Comparison of ENCODE assay signal across 8 cellular contexts in the genomic region with DNA sequence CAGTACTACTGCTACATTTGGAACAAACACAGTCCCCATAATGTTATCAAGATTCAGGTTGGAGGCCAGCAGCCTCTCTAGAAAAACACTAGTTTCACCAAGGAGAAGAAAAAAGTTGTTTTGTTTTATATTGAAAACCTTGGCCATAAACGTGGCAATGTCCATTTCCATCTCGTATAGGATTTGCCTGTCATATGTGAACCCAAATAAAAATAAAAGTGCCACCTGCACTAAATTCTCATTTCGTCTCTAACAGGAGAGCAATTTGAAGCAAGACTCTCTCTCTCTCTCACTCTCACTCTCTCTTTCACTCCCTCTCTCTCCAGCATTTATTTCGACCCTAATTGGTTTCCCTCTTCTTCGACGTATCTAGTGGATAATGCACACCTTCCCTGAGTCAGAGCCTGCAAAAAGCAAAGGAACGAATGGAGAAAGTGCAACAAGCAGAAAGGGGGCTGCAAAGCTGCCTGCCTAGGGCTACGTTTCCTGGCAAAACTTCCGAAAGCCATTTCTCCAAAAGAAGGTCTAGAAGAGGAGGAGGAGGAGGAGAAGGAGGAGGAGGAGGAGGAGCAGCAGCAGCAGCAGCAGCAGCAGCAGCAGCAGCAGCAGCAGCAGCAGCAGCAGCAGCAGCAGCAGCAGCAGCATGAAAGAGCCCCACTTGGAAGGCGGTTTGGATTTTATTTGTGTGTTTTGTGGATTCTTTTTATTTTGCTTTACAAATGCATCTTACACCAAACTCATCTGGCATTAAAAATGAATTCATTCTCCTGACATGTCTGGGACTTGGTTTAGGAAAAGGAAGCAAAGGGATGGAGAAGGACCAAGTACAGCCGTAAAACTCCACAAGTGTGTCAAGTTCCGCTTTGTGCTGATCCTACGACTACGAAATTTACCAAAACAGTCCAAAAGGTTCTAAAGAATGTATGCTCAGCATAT. TPM values are rescaled to one million over a fixed set of nuclear protein-coding genes. Genes with fewer than 3 reads are reported as not detected.
DNase-seq lines count a peak whose midpoint lies in the region; ATAC-seq, FAIRE-seq and TF ChIP-seq lines count a peak whose summit lies in the region.

No MANE protein-coding gene starts in this region.

- peaks cover 77% of the 10 kb centered on the region for H3K79me2 ChIP-seq in astrocyte (ENCODE audit: insufficient read depth, low read length)

- H3K36me3 ChIP-seq in astrocyte (ENCODE audit: insufficient read depth, low read length) (peaks cover 4% of the 10 kb centered on the region), lower lobe of right lung (no peaks in the 10 kb centered on the region), transverse colon (no peaks in the 10 kb centered on the region)

- no peak for TF ChIP-seq POLR2A in transverse colon (IDR thresholded peaks at IDR 0.05)

- peak overlapping the region; percentile 22 for H3K27ac Mint-ChIP-seq in astrocyte (ENCODE audit: unreplicated experiment)

- TF ChIP-seq EP300 in transverse colon (IDR thresholded peaks at IDR 0.05; ENCODE audit: low read depth), result no peak

- no peaks in the 10 kb centered on the region for H3K27me3 Mint-ChIP-seq in astrocyte (ENCODE audit: low read depth, unreplicated experiment)

- peak overlapping the region; percentile 92 for H3K9ac ChIP-seq in astrocyte (ENCODE audit: low read length)

- peak overlapping the region; percentile 78 for H3K4me3 ChIP-seq in astrocyte (ENCODE audit: insufficient read depth, low read depth, low read length)
- peak overlapping the region; percentile 74 for H3K4me3 ChIP-seq in lower lobe of right lung
- peak overlapping the region in 3 of 4 donors; percentile 48 to 69 (median 68) for H3K4me3 ChIP-seq in transverse colon

- H3K36me3 Mint-ChIP-seq in astrocyte (ENCODE audit: low read depth, unreplicated experiment), result no peaks in the 10 kb centered on the region

- H3K9me3 ChIP-seq in astrocyte (ENCODE audit: insufficient read depth, low read depth, low read length), result no peaks in the 10 kb centered on the region
- no peaks in the 10 kb centered on the region for H3K9me3 ChIP-seq in lower lobe of right lung
- no peaks in the 10 kb centered on the region for H3K9me3 ChIP-seq in transverse colon

- WGBS in transverse colon (ENCODE audit: low coverage in 1 of 2), 2 donors, result 19 to 42% methylated on average over 12 to 14 of the region's 14 CpGs

- H3K9me3 Mint-ChIP-seq in astrocyte (ENCODE audit: unreplicated experiment), result no peaks in the 10 kb centered on the region

- peak overlapping the region; percentile 2 for H2AFZ ChIP-seq in astrocyte (ENCODE audit: low read depth, low read length)

- ATAC-seq in Right ventricle myocardium inferior, result no peak
- no peak for ATAC-seq in Right ventricle myocardium superior (ENCODE audit: poor library complexity)
- no peak for ATAC-seq in lower lobe of right lung
- no peak for ATAC-seq in HG03280 (IDR thresholded peaks at IDR 0.05; ENCODE audit: unreplicated experiment)

- peak overlapping the region; percentile 90 for H3K4me2 ChIP-seq in astrocyte (ENCODE audit: low read length)

- peaks cover 2% of the 10 kb centered on the region for H4K20me1 ChIP-seq in astrocyte (ENCODE audit: insufficient read depth, low read length)

- peak overlapping the region; percentile 93 for H3K4me3 Mint-ChIP-seq in astrocyte (ENCODE audit: unreplicated experiment)

- intact Hi-C loops in Right ventricle myocardium inferior (cut with DNase I) (loop anchor here (2.0 to 10.0 kb wide), 7 partner anchors 146 to 344 kb away; no protein-coding TSS in a partner anchor), Right ventricle myocardium superior (cut with DNase I) (loop anchor here (5.0 to 10.0 kb wide), 4 partner anchors 71 to 261 kb away; no protein-coding TSS in a partner anchor), lower lobe of right lung (cut with DNase I) (loop anchor here (10.0 kb wide), 1 partner anchor 189 kb away; no protein-coding TSS in a partner anchor), transverse colon (cut with DNase I; ENCODE audit: low total_unique reads) (loop anchor here (5.0 to 10.0 kb wide), 3 partner anchors 111 to 361 kb away; no protein-coding TSS in a partner anchor)

- DNase-seq in Right ventricle myocardium inferior (ENCODE audit: missing footprints) (peak; percentile 40), Right ventricle myocardium superior (no peak), astrocyte (ENCODE audit: low read depth) (peak; percentile 60), lower lobe of right lung (no peak), transverse colon (no peak), DMS114 treated with DMSO at 0.1 percent for 48 hours (lab: John Stamatoyannopoulos, UW; ENCODE audit: unreplicated experiment) (no peak)
- no peak for DNase-seq in stimulated activated CD4-positive, alpha-beta T cell treated with anti-CD3 and anti-CD28 coated beads, Interleukin-15, amount 100 ng/mL, for 24 hours

- peaks cover 32% of the 10 kb centered on the region for H3K4me1 Mint-ChIP-seq in astrocyte (ENCODE audit: low read depth, unreplicated experiment)

- H3K27ac ChIP-seq in astrocyte (ENCODE audit: low read depth, low read length), result peak overlapping the region; percentile 79
- peak overlapping the region; percentile 59 for H3K27ac ChIP-seq in lower lobe of right lung
- H3K27ac ChIP-seq in transverse colon, result peak overlapping the region; percentile 83 to 92 (median 88)

- peak; percentile 37 for FAIRE-seq in astrocyte (lab: Jason Lieb, UNC)

- no peak for TF ChIP-seq CTCF in astrocyte (IDR thresholded peaks at IDR 0.05; ENCODE audit: insufficient read depth, low read depth, low read length)
- TF ChIP-seq CTCF in lower lobe of right lung (IDR thresholded peaks at IDR 0.05), result no peak
- no peak for TF ChIP-seq CTCF in transverse colon (IDR thresholded peaks at IDR 0.05)

- H3K4me1 ChIP-seq in astrocyte (ENCODE audit: insufficient read depth, low read length) (peaks cover 5% of the 10 kb centered on the region), lower lobe of right lung (peaks cover 11% of the 10 kb centered on the region), transverse colon (peaks cover 0 to 34% (median 5%) of the 10 kb centered on the region in 4 donors)

- H3K27me3 ChIP-seq in astrocyte (ENCODE audit: insufficient read depth, low read length), result no peaks in the 10 kb centered on the region
- H3K27me3 ChIP-seq in lower lobe of right lung (ENCODE audit: low read depth), result no peaks in the 10 kb centered on the region
- peaks cover 31% of the 10 kb centered on the region for H3K27me3 ChIP-seq in transverse colon

- in situ Hi-C loops in transverse colon (cut with MboI; ENCODE audit: low pct_ligation_motif_present in 1 of 4, low pct_unique_long_range_greater_than_20kb in 1 of 4, low sequenced_read_pairs in 3 of 4), result loop anchor here in 3 of 4 donors (10.0 to 25.0 kb wide), 5 partner anchors 171 to 349 kb away; no protein-coding TSS in a partner anchor

RNA-seq across cellular contexts. Expression of a gene that starts 2.1 kb away (rescaled TPM):
- 57.8 TPM for total RNA-seq in Right ventricle myocardium inferior
- 59.5 TPM for total RNA-seq in Right ventricle myocardium superior
- 105 and 115 TPM in 2 replicates for total RNA-seq in astrocyte
- total RNA-seq in lower lobe of right lung, result 112 TPM
- total RNA-seq in transverse colon, result 10 to 100 TPM; 30.3 to 51.1 (median 40.1) TPM

Comparison
In these comparisons a context has a peak if more than half of its experiments do, and no peak if none do; other contexts are left out.
1. DNase-seq: peak in Right ventricle myocardium inferior (single experiment) and astrocyte (single experiment); none in Right ventricle myocardium superior (single experiment), lower lobe of right lung (single experiment), transverse colon (single experiment), stimulated activated CD4-positive, alpha-beta T cell treated with anti-CD3 and anti-CD28 coated beads, Interleukin-15, amount 100 ng/mL, for 24 hours (single experiment) and DMS114 treated with DMSO at 0.1 percent for 48 hours (single experiment).
2. Peak in every context shown above with its lines, with median percentiles within 50 percentile points of each other: H3K27ac ChIP-seq and H3K4me3 ChIP-seq.